19 cellular contexts compared by ENCODE assay signal in genomic region chr10:28317735-28318134, GRCh38.
"Had no signal": no experiment of that assay in that cellular context is flagged by ENCODE, and none has a peak within 500 bp of the region (broad histone marks: within the 10 kb centered on the region; RNA-seq: fewer than 3 reads in every experiment).

No MANE protein-coding gene starts in this region.

- ATAC-seq: activated CD4-positive, alpha-beta T cell treated with anti-CD3 and anti-CD28 coated beads for 36 hours; right cardiac atrium; stimulated activated effector memory CD8-positive, alpha-beta T cell treated with anti-CD3 and anti-CD28 coated beads, Interleukin-12 subunit alpha, Interleukin-12 subunit beta, amount 100 ng/mL, for 72 hours; stimulated activated naive CD8-positive, alpha-beta T cell treated with anti-CD3 and anti-CD28 coated beads, Interleukin-15, amount 100 ng/mL, for 72 hours had no signal

- H3K27ac ChIP-seq: epithelial cell of prostate, left ventricle myocardium inferior, prostate gland, skin epidermis, tibial nerve had no signal

- DNase-seq: activated B cell treated with CpG ODN at 0.5 μM for 24 hours; activated CD4-positive, alpha-beta T cell treated with anti-CD3 and anti-CD28 coated beads for 36 hours; activated CD4-positive, alpha-beta T cell treated with anti-CD3 and anti-CD28 coated beads, Interleukin-2, amount 50 U/mL, for 4 hours; activated naive CD4-positive, alpha-beta T cell treated with Interleukin-2 at 50 U/mL for 16 hours; activated naive CD8-positive, alpha-beta T cell treated with anti-CD3 and anti-CD28 coated beads for 36 hours; activated T-cell treated with anti-CD3 and anti-CD28 coated beads, Interleukin-2, amount 50 U/mL, for 48 hours; foreskin melanocyte; glutamatergic neuron; hippocampal formation; left ventricle myocardium inferior; naive thymus-derived CD8-positive, alpha-beta T cell; right cardiac atrium; stimulated activated CD4-positive, alpha-beta T cell treated with anti-CD3 and anti-CD28 coated beads, Interleukin-1b, Interleukin-23, amount 100 ng/mL, for 48 hours; stimulated activated naive CD8-positive, alpha-beta T cell treated with anti-CD3 and anti-CD28 coated beads, Interleukin-15, amount 100 ng/mL, for 72 hours had no signal

- H3K9me3 ChIP-seq: left ventricle myocardium inferior, prostate gland, tibial nerve had no signal

- H3K36me3 ChIP-seq: left ventricle myocardium inferior, prostate gland, tibial nerve had no signal

- H3K27me3 ChIP-seq: tibial nerve had no signal

- H3K4me3 ChIP-seq: left ventricle myocardium inferior, prostate gland, skin epidermis, tibial nerve had no signal

- H3K4me1 ChIP-seq: left ventricle myocardium inferior, prostate gland, tibial nerve had no signal
